Comparison of ENCODE assay signal across 11 cellular contexts in genomic region chr3:114121996-114122709, GRCh38. TPM values are rescaled to one million over a fixed set of nuclear protein-coding genes. Genes with fewer than 3 reads are reported as not detected.
DNase-seq lines count a peak whose midpoint lies in the region; ATAC-seq and TF ChIP-seq lines count a peak whose summit lies in the region.
"Had no signal": no experiment of that assay in that cellular context is flagged by ENCODE, and none has a peak within 500 bp of the region (broad histone marks: within the 10 kb centered on the region; RNA-seq: fewer than 3 reads in every experiment).

No MANE protein-coding gene starts in this region.

- no peaks in the 10 kb centered on the region for H3K9me3 ChIP-seq in RWPE2 (ENCODE audit: severe bottlenecking)

- no peak overlapping the region for H3K4me3 ChIP-seq in RWPE2 (ENCODE audit: severe bottlenecking)
- no peak overlapping the region for H3K4me3 ChIP-seq in foreskin fibroblast (ENCODE audit: low read depth in 1 of 2, low read length in 2 of 2)

- peaks cover 4% of the 10 kb centered on the region for H3K4me1 ChIP-seq in RWPE2 (ENCODE audit: insufficient read depth, poor library complexity, severe bottlenecking)

- DNase-seq in HCEC 1CT (peak; percentile 63), RWPE2 (ENCODE audit: low spot score) (no peak), foreskin fibroblast (peak; percentile 64 to 66), renal cortical epithelial cell (ENCODE audit: low read depth) (peak; percentile 66), NCI-H1092 (lab: John Stamatoyannopoulos, UW) (no peak), GM20000 (ENCODE audit: low spot score) (no peak)
- DNase-seq: endodermal cell; stimulated activated CD8-positive, alpha-beta memory T cell treated with anti-CD3 and anti-CD28 coated beads, Interleukin-4, amount 100 ng/mL, for 48 hours had no signal

- TF ChIP-seq CTCF in RWPE2 (IDR thresholded peaks at IDR 0.05; ENCODE audit: poor library complexity, severe bottlenecking) (no peak), foreskin fibroblast (IDR thresholded peaks at IDR 0.05; ENCODE audit: low read depth, low read length) (no peak), GM20000 (IDR thresholded peaks at IDR 0.05; ENCODE audit: extremely low read depth, missing control alignments) (no peak)

- H3K27ac ChIP-seq in RWPE2 (ENCODE audit: poor library complexity, severe bottlenecking), result no peak overlapping the region

- ATAC-seq in RWPE2 (ENCODE audit: low read depth), result peak; percentile 80
- ATAC-seq in HG03095 (IDR thresholded peaks at IDR 0.05; ENCODE audit: unreplicated experiment), result no peak
- no peak for ATAC-seq in GM19452 (IDR thresholded peaks at IDR 0.05; ENCODE audit: unreplicated experiment)

- H3K36me3 ChIP-seq in RWPE2 (ENCODE audit: low read depth), result no peaks in the 10 kb centered on the region

- no peaks in the 10 kb centered on the region for H3K27me3 ChIP-seq in RWPE2 (ENCODE audit: insufficient read depth, poor library complexity, severe bottlenecking)

RNA-seq across cellular contexts. Expression of gene DRD3, which starts 56.7 kb away (rescaled TPM):
- not detected in 2 replicates for total RNA-seq in renal cortical epithelial cell
- total RNA-seq: endodermal cell, G401 had no signal

Comparison
In these comparisons a context has a peak if more than half of its experiments do, and no peak if none do; other contexts are left out.
1. DNase-seq: peak in HCEC 1CT (single experiment), foreskin fibroblast (2 of 2) and renal cortical epithelial cell (single experiment); none in RWPE2 (single experiment), NCI-H1092 (single experiment) and GM20000 (single experiment).